Comparison of ENCODE assay signal across 8 cellular contexts in genomic region chr1:156896490-156897033, GRCh38. TPM values are rescaled to one million over a fixed set of nuclear protein-coding genes. Genes with fewer than 3 reads are reported as not detected.
DNase-seq lines count a peak whose midpoint lies in the region; ATAC-seq and TF ChIP-seq lines count a peak whose summit lies in the region.

No MANE protein-coding gene starts in this region.

- H3K9me3 Mint-ChIP-seq in activated naive CD8-positive, alpha-beta T cell treated with anti-CD3 and anti-CD28 coated beads, Interleukin-2, amount 10 ng/mL, durations not matched to agents 7 days and 5 days, result no peaks in the 10 kb centered on the region
- H3K9me3 Mint-ChIP-seq in activated naive CD8-positive, alpha-beta T cell treated with anti-CD3 and anti-CD28 coated beads for 36 hours, result no peaks in the 10 kb centered on the region
- no peaks in the 10 kb centered on the region for H3K9me3 Mint-ChIP-seq in WTC11

- H3K36me3 Mint-ChIP-seq in activated naive CD8-positive, alpha-beta T cell treated with anti-CD3 and anti-CD28 coated beads, Interleukin-2, amount 10 ng/mL, durations not matched to agents 7 days and 5 days, result peaks cover 1% of the 10 kb centered on the region
- H3K36me3 Mint-ChIP-seq in activated naive CD8-positive, alpha-beta T cell treated with anti-CD3 and anti-CD28 coated beads for 36 hours, result no peaks in the 10 kb centered on the region
- H3K36me3 Mint-ChIP-seq in WTC11, result no peaks in the 10 kb centered on the region

- H3K27me3 Mint-ChIP-seq in activated naive CD8-positive, alpha-beta T cell treated with anti-CD3 and anti-CD28 coated beads, Interleukin-2, amount 10 ng/mL, durations not matched to agents 7 days and 5 days, result peaks cover 44% of the 10 kb centered on the region
- H3K27me3 Mint-ChIP-seq in activated naive CD8-positive, alpha-beta T cell treated with anti-CD3 and anti-CD28 coated beads for 36 hours, result peaks cover 64% of the 10 kb centered on the region
- H3K27me3 Mint-ChIP-seq in WTC11 (ENCODE audit: low read depth), result peaks cover 53% of the 10 kb centered on the region

- intact Hi-C loops in breast epithelium (cut with DNase I; ENCODE audit: low total_unique reads), result no loop called here
- intact Hi-C loops in vagina (cut with DNase I), result no loop called here

- no peak for DNase-seq in activated naive CD8-positive, alpha-beta T cell treated with anti-CD3 and anti-CD28 coated beads, Interleukin-2, amount 10 ng/mL, durations not matched to agents 7 days and 5 days
- no peak for DNase-seq in activated naive CD8-positive, alpha-beta T cell treated with anti-CD3 and anti-CD28 coated beads for 36 hours
- DNase-seq in breast epithelium (ENCODE audit: low spot score in 2 of 2) (no peak), kidney glomerular epithelial cell (lab: John Stamatoyannopoulos, UW) (peak; percentile 85), vagina (ENCODE audit: extremely low spot score in 2 of 2) (no peak), WTC11 (ENCODE audit: low spot score) (no peak)

- H3K9me3 ChIP-seq in breast epithelium (no peaks in the 10 kb centered on the region), vagina (no peaks in the 10 kb centered on the region)

- TF ChIP-seq CTCF in breast epithelium (IDR thresholded peaks at IDR 0.05) (no peak), vagina (IDR thresholded peaks at IDR 0.05) (no peak), WTC11 (IDR thresholded peaks at IDR 0.05) (no peak)

- H3K4me1 ChIP-seq in breast epithelium (peaks cover 0 to 9% of the 10 kb centered on the region in 2 donors), vagina (peaks cover 59% of the 10 kb centered on the region)

- TF ChIP-seq POLR2A in breast epithelium (IDR thresholded peaks at IDR 0.05) (no peak), vagina (IDR thresholded peaks at IDR 0.05) (no peak)

- H3K36me3 ChIP-seq in breast epithelium (no peaks in the 10 kb centered on the region), vagina (no peaks in the 10 kb centered on the region)

- peaks cover 0 to 12% of the 10 kb centered on the region in 2 donors for H3K27me3 ChIP-seq in breast epithelium
- no peaks in the 10 kb centered on the region for H3K27me3 ChIP-seq in vagina

- peak overlapping the region; percentile 78 to 97 for H3K27ac ChIP-seq in breast epithelium
- peak overlapping the region; percentile 89 for H3K27ac ChIP-seq in vagina

- H3K4me3 ChIP-seq in breast epithelium (peak overlapping the region in 2 of 3 donors; percentile 16 to 40), vagina (no peak overlapping the region)

- no peak overlapping the region for H3K4me3 Mint-ChIP-seq in activated naive CD8-positive, alpha-beta T cell treated with anti-CD3 and anti-CD28 coated beads, Interleukin-2, amount 10 ng/mL, durations not matched to agents 7 days and 5 days
- H3K4me3 Mint-ChIP-seq in activated naive CD8-positive, alpha-beta T cell treated with anti-CD3 and anti-CD28 coated beads for 36 hours, result no peak overlapping the region
- no peak overlapping the region for H3K4me3 Mint-ChIP-seq in WTC11

- POLR2A ChIA-PET in activated naive CD8-positive, alpha-beta T cell treated with anti-CD3 and anti-CD28 coated beads, Interleukin-2, amount 10 ng/mL, durations not matched to agents 7 days and 5 days (lab: Charles Lee), result no interaction called here
- POLR2A ChIA-PET in WTC11 (lab: Charles Lee), result no interaction called here

- peaks cover 20% of the 10 kb centered on the region for H3K4me1 Mint-ChIP-seq in activated naive CD8-positive, alpha-beta T cell treated with anti-CD3 and anti-CD28 coated beads, Interleukin-2, amount 10 ng/mL, durations not matched to agents 7 days and 5 days
- peaks cover 15% of the 10 kb centered on the region for H3K4me1 Mint-ChIP-seq in activated naive CD8-positive, alpha-beta T cell treated with anti-CD3 and anti-CD28 coated beads for 36 hours
- peaks cover 20% of the 10 kb centered on the region for H3K4me1 Mint-ChIP-seq in WTC11

- no peak for ATAC-seq in activated naive CD8-positive, alpha-beta T cell treated with anti-CD3 and anti-CD28 coated beads, Interleukin-2, amount 10 ng/mL, durations not matched to agents 7 days and 5 days (ENCODE audit: low read depth)
- ATAC-seq in GM21526 (IDR thresholded peaks at IDR 0.05; ENCODE audit: low FRiP score, unreplicated experiment) (no peak), GM19328 (IDR thresholded peaks at IDR 0.05; ENCODE audit: unreplicated experiment) (no peak), WTC11 (no peak)

- H3K27ac Mint-ChIP-seq in activated naive CD8-positive, alpha-beta T cell treated with anti-CD3 and anti-CD28 coated beads, Interleukin-2, amount 10 ng/mL, durations not matched to agents 7 days and 5 days, result peak overlapping the region; percentile 86
- no peak overlapping the region for H3K27ac Mint-ChIP-seq in activated naive CD8-positive, alpha-beta T cell treated with anti-CD3 and anti-CD28 coated beads for 36 hours
- H3K27ac Mint-ChIP-seq in WTC11, result no peak overlapping the region

- CTCF ChIA-PET in WTC11 (lab: Charles Lee), result interaction anchor here (1.0 to 1.9 kb wide), 4 partner anchors 14 to 31 kb away, joined by 3 to 8 read pairs (median 6); partner anchors contain the start of gene LRRC71

TF ChIP-seq in WTC11, 78 proteins besides CTCF, POLR2A, EP300 and RAD21:
- TF ChIP-seq ZNF121 (CRISPR knock-in tag; IDR thresholded peaks at IDR 0.05) (no peak), NR1H2 (CRISPR knock-in tag; IDR thresholded peaks at IDR 0.05) (no peak), RORB (CRISPR knock-in tag; IDR thresholded peaks at IDR 0.05) (no peak), JAZF1 (CRISPR knock-in tag; IDR thresholded peaks at IDR 0.05) (no peak), TCF7 (CRISPR knock-in tag; IDR thresholded peaks at IDR 0.05; ENCODE audit: low read depth) (no peak), ZNF396 (CRISPR knock-in tag; IDR thresholded peaks at IDR 0.05; ENCODE audit: borderline replicate concordance) (no peak), USF1 (CRISPR knock-in tag; IDR thresholded peaks at IDR 0.05) (no peak), ZNF219 (CRISPR knock-in tag; IDR thresholded peaks at IDR 0.05; ENCODE audit: borderline replicate concordance) (no peak), NFE2L1 (CRISPR knock-in tag; IDR thresholded peaks at IDR 0.05) (no peak), CDX4 (CRISPR knock-in tag; IDR thresholded peaks at IDR 0.05; ENCODE audit: borderline replicate concordance) (no peak), FOXP4 (CRISPR knock-in tag; IDR thresholded peaks at IDR 0.05) (no peak), NFATC4 (CRISPR knock-in tag; IDR thresholded peaks at IDR 0.05) (no peak), ZNF423 (CRISPR knock-in tag; IDR thresholded peaks at IDR 0.05) (no peak), SOX15 (CRISPR knock-in tag; IDR thresholded peaks at IDR 0.05) (no peak), SMAD4 (CRISPR knock-in tag; IDR thresholded peaks at IDR 0.05) (no peak)

RNA-seq across cellular contexts. Expression of gene PEAR1, which starts 3.0 kb away (rescaled TPM):
- total RNA-seq in activated naive CD8-positive, alpha-beta T cell treated with anti-CD3 and anti-CD28 coated beads, Interleukin-2, amount 10 ng/mL, durations not matched to agents 7 days and 5 days, result under 1 TPM; 0.28 TPM
- not detected for total RNA-seq in activated naive CD8-positive, alpha-beta T cell treated with anti-CD3 and anti-CD28 coated beads for 36 hours
- total RNA-seq in breast epithelium (10 to 100 TPM in 1 of 3 donors, 1 to 10 TPM in 2; 4.0 to 15.1 (median 6.2) TPM), vagina (11.5 TPM), WTC11 (2021) (0.89 to 1.6 TPM (median 1.0 TPM) in 3 replicates)

RNA-seq across cellular contexts. Expression of gene LRRC71, which starts 23.9 kb away (rescaled TPM):
- total RNA-seq in activated naive CD8-positive, alpha-beta T cell treated with anti-CD3 and anti-CD28 coated beads, Interleukin-2, amount 10 ng/mL, durations not matched to agents 7 days and 5 days, result not detected
- not detected for total RNA-seq in activated naive CD8-positive, alpha-beta T cell treated with anti-CD3 and anti-CD28 coated beads for 36 hours
- total RNA-seq in breast epithelium, result not detected
- total RNA-seq in vagina, result not detected
- 0.18 to 0.30 TPM (median 0.22 TPM) in 3 replicates for total RNA-seq in WTC11 (2021)

RNA-seq across cellular contexts. Expression of gene NTRK1, which starts 35.9 kb away (rescaled TPM):
- 10 to 100 TPM; 13.7 to 13.9 TPM for total RNA-seq in activated naive CD8-positive, alpha-beta T cell treated with anti-CD3 and anti-CD28 coated beads, Interleukin-2, amount 10 ng/mL, durations not matched to agents 7 days and 5 days
- total RNA-seq in activated naive CD8-positive, alpha-beta T cell treated with anti-CD3 and anti-CD28 coated beads for 36 hours, result 1 to 10 TPM; 3.4 to 4.0 TPM
- total RNA-seq in breast epithelium (1 to 10 TPM in 1 of 3 donors, under 1 TPM in 2; 0.16 to 4.9 (median 0.73) TPM), vagina (2.9 TPM), WTC11 (2021) (0.23 to 0.42 TPM (median 0.23 TPM) in 3 replicates)

RNA-seq across cellular contexts. Expression of gene INSRR, which starts 37.6 kb away (rescaled TPM):
- under 1 TPM; 0.47 to 0.48 TPM for total RNA-seq in activated naive CD8-positive, alpha-beta T cell treated with anti-CD3 and anti-CD28 coated beads, Interleukin-2, amount 10 ng/mL, durations not matched to agents 7 days and 5 days
- total RNA-seq in activated naive CD8-positive, alpha-beta T cell treated with anti-CD3 and anti-CD28 coated beads for 36 hours, result under 1 TPM; 0.12 to 0.20 TPM
- total RNA-seq in breast epithelium, result under 1 TPM in 2 of 3 donors, not detected in 1; 0.15 to 0.33 TPM
- total RNA-seq in vagina, result not detected
- total RNA-seq in WTC11 (2021), result 0.05 to 0.11 TPM in 2 of 3 replicates, not detected in the other

Comparison
In these comparisons a context has a peak if more than half of its experiments do, and no peak if none do; other contexts are left out.
1. H3K4me3 ChIP-seq: peak in breast epithelium (2 of 3); none in vagina (0 of 2).